In genomic region chr2:218097975-218098374, GRCh38 we compare ENCODE assay signal across 11 cellular contexts. TPM values are rescaled to one million over a fixed set of nuclear protein-coding genes. Genes with fewer than 3 reads are reported as not detected.
"Had no signal": no experiment of that assay in that cellular context is flagged by ENCODE, and none has a peak within 500 bp of the region (broad histone marks: within the 10 kb centered on the region; RNA-seq: fewer than 3 reads in every experiment).

No MANE protein-coding gene starts in this region.

- H3K27ac Mint-ChIP-seq: HFFc6 had no signal

- H3K9me3 Mint-ChIP-seq: HFFc6 had no signal

- FAIRE-seq: HTR-8/SVneo had no signal

- H3K4me3 Mint-ChIP-seq: HFFc6 had no signal

- H3K36me3 ChIP-seq: HAP-1 had no signal

- H3K27ac ChIP-seq: GM23248 had no signal

- H3K9ac ChIP-seq: GM23248 had no signal

- H3K4me3 ChIP-seq: GM23248, HAP-1 had no signal

- ATAC-seq: HCT116 had no signal

- DNase-seq: GM23248, GOT3, H7, HFFc6, IMR-90, KG1 had no signal

- H3K4me1 ChIP-seq: HAP-1 had no signal

- H3K9me3 ChIP-seq: HAP-1 had no signal

- H2AFZ ChIP-seq: GM23248 had no signal

RNA-seq across cellular contexts. Expression of gene CXCR2, which starts 27.9 kb away (rescaled TPM):
- total RNA-seq: GM23248, H4, H7, HFFc6, HT-29, IMR-90 had no signal
- polyA plus RNA-seq: GM23248, IMR-90 had no signal

RNA-seq across cellular contexts. Expression of gene RUFY4, which starts 28.9 kb away (rescaled TPM):
- total RNA-seq: GM23248, H4, H7, HFFc6, HT-29, IMR-90 had no signal
- polyA plus RNA-seq: GM23248, IMR-90 had no signal
